ENCODE assay signal across 1 cellular context in the genomic region with DNA sequence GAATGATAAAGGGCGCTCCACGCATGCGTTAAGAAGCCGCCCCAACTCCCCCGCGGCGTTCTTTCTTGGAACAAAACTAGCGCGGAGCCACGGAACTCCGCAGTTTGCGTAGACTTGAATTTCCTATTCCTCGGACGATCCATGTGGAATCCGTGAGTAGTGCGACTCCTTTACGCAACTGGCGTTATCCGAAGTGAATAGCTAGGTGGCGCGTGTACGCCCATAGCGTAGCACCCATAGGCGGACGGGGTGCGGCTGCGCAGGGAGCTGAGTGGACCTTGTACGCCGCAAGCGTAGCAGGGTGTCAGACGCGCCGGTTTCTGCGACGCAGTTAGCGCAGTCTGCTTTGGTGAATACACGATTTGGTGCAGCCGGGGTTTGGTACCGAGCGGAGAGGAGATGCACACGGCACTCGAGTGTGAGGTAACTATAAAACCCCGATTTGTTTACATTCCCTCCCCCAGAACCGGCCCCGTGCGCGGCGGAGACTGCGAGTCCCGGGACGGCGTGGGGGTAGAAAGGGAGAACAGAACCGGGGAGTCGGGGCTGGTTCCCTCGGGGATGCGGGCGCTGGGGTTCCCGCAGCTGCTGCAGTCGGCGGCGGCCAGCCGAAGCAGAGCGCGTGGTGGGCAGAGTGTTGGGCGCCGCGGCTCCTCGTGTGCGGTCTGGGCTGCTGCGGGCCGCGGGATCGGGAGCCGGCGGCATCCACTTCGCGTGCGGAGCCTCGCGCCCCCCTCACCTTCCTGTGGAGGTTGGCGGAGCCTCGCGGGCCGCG.
A peak's percentile ranks its signal among the peaks of the same experiment; 100 is the strongest.
TF ChIP-seq lines count a peak whose summit lies in the region.

A gene with protein sequence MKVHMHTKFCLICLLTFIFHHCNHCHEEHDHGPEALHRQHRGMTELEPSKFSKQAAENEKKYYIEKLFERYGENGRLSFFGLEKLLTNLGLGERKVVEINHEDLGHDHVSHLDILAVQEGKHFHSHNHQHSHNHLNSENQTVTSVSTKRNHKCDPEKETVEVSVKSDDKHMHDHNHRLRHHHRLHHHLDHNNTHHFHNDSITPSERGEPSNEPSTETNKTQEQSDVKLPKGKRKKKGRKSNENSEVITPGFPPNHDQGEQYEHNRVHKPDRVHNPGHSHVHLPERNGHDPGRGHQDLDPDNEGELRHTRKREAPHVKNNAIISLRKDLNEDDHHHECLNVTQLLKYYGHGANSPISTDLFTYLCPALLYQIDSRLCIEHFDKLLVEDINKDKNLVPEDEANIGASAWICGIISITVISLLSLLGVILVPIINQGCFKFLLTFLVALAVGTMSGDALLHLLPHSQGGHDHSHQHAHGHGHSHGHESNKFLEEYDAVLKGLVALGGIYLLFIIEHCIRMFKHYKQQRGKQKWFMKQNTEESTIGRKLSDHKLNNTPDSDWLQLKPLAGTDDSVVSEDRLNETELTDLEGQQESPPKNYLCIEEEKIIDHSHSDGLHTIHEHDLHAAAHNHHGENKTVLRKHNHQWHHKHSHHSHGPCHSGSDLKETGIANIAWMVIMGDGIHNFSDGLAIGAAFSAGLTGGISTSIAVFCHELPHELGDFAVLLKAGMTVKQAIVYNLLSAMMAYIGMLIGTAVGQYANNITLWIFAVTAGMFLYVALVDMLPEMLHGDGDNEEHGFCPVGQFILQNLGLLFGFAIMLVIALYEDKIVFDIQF (plus strand): TSS at position 368 of the 775 bp plus-strand sequence. CDS start 22,817 bp downstream, outside the sequence.

TF ChIP-seq in GM12878, 131 proteins besides CTCF, POLR2A, EP300 and RAD21 (continued from another document and continues in another):
- TF ChIP-seq, protein P1, sequence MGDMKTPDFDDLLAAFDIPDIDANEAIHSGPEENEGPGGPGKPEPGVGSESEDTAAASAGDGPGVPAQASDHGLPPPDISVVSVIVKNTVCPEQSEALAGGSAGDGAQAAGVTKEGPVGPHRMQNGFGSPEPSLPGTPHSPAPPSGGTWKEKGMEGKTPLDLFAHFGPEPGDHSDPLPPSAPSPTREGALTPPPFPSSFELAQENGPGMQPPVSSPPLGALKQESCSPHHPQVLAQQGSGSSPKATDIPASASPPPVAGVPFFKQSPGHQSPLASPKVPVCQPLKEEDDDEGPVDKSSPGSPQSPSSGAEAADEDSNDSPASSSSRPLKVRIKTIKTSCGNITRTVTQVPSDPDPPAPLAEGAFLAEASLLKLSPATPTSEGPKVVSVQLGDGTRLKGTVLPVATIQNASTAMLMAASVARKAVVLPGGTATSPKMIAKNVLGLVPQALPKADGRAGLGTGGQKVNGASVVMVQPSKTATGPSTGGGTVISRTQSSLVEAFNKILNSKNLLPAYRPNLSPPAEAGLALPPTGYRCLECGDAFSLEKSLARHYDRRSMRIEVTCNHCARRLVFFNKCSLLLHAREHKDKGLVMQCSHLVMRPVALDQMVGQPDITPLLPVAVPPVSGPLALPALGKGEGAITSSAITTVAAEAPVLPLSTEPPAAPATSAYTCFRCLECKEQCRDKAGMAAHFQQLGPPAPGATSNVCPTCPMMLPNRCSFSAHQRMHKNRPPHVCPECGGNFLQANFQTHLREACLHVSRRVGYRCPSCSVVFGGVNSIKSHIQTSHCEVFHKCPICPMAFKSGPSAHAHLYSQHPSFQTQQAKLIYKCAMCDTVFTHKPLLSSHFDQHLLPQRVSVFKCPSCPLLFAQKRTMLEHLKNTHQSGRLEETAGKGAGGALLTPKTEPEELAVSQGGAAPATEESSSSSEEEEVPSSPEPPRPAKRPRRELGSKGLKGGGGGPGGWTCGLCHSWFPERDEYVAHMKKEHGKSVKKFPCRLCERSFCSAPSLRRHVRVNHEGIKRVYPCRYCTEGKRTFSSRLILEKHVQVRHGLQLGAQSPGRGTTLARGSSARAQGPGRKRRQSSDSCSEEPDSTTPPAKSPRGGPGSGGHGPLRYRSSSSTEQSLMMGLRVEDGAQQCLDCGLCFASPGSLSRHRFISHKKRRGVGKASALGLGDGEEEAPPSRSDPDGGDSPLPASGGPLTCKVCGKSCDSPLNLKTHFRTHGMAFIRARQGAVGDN (IDR thresholded peaks at IDR 0.05), result peak; percentile 73
- TF ChIP-seq SMC3 (IDR thresholded peaks at IDR 0.05; ENCODE audit: borderline replicate concordance, low read length) (no peak; the same call in 1 of the 2 replicates), SP1 (IDR thresholded peaks at IDR 0.05; ENCODE audit: low read depth, low read length) (no peak), SRF (IDR thresholded peaks at IDR 0.05; ENCODE audit: low read depth in 2 of 2, low read length in 2 of 2) (no peak), CBFB (IDR thresholded peaks at IDR 0.05; ENCODE audit: low read depth) (peak; percentile 71; the same call in 1 of the 2 replicates), KLF5 (IDR thresholded peaks at IDR 0.05; ENCODE audit: partially characterized antibody) (peak; percentile 39), SMARCA5 (IDR thresholded peaks at IDR 0.05) (peak; percentile 88), TARDBP (IDR thresholded peaks at IDR 0.05; ENCODE audit: borderline replicate concordance) (no peak), GABPA (IDR thresholded peaks at IDR 0.05; ENCODE audit: low read depth) (no peak), NR2F1 (conservative IDR thresholded peaks at IDR 0.05) (no peak), RB1 (IDR thresholded peaks at IDR 0.05; ENCODE audit: borderline replicate concordance) (no peak; the same call in 1 of the 2 replicates), CEBPB (IDR thresholded peaks at IDR 0.05; ENCODE audit: borderline replicate concordance in 1 of 2, low read depth in 2 of 2, low read length in 2 of 2) (no peak), SIX5 (IDR thresholded peaks at IDR 0.05; ENCODE audit: low read depth, low read length, severe bottlenecking) (peak; percentile 35), ZBED1 (IDR thresholded peaks at IDR 0.05; ENCODE audit: borderline replicate concordance) (no peak), ETV6 (conservative IDR thresholded peaks at IDR 0.05 in 1 of 2, IDR thresholded peaks at IDR 0.05 in 1 of 2; ENCODE audit: borderline replicate concordance in 1 of 2, low read depth in 1 of 2) (no peak), PAX5 (IDR thresholded peaks at IDR 0.05; ENCODE audit: borderline replicate concordance, low read depth, low read length) (no peak), NR2C2 (IDR thresholded peaks at IDR 0.05; ENCODE audit: borderline replicate concordance, control insufficient read depth, insufficient read length, low read depth) (no peak), ZNF207 (IDR thresholded peaks at IDR 0.05; ENCODE audit: borderline replicate concordance) (peak; percentile 79; the same call in 1 of the 2 replicates), SMAD5 (IDR thresholded peaks at IDR 0.05; ENCODE audit: low read depth) (peak; percentile 87; the same call in 1 of the 2 replicates), BMI1 (IDR thresholded peaks at IDR 0.05; ENCODE audit: borderline replicate concordance) (no peak), ZNF274 (IDR thresholded peaks at IDR 0.05; ENCODE audit: insufficient read depth, insufficient read length) (no peak), IRF4 (IDR thresholded peaks at IDR 0.05; ENCODE audit: low read depth, low read length) (no peak), RFX5 (IDR thresholded peaks at IDR 0.05; ENCODE audit: low read depth, low read length) (no peak), HDGF (IDR thresholded peaks at IDR 0.05) (0 out of 2 replicates have a peak, but pooled peaks have one; percentile 74), ASH2L (IDR thresholded peaks at IDR 0.05; ENCODE audit: borderline replicate concordance, low read depth) (no peak)
- TF ChIP-seq, protein P2, sequence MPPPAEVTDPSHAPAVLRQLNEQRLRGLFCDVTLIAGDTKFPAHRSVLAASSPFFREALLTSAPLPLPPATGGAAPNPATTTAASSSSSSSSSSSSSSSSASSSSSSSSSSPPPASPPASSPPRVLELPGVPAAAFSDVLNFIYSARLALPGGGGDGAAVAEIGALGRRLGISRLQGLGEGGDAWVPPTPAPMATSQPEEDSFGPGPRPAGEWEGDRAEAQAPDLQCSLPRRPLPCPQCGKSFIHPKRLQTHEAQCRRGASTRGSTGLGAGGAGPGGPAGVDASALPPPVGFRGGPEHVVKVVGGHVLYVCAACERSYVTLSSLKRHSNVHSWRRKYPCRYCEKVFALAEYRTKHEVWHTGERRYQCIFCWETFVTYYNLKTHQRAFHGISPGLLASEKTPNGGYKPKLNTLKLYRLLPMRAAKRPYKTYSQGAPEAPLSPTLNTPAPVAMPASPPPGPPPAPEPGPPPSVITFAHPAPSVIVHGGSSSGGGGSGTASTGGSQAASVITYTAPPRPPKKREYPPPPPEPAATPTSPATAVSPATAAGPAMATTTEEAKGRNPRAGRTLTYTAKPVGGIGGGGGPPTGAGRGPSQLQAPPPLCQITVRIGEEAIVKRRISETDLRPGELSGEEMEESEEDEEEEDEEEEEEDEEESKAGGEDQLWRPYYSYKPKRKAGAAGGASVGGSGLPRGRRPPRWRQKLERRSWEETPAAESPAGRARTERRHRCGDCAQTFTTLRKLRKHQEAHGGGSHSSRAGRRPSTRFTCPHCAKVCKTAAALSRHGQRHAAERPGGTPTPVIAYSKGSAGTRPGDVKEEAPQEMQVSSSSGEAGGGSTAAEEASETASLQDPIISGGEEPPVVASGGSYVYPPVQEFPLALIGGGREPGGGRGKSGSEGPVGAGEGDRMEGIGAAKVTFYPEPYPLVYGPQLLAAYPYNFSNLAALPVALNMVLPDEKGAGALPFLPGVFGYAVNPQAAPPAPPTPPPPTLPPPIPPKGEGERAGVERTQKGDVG (CRISPR knock-in tag; IDR thresholded peaks at IDR 0.05), result no peak
- TF ChIP-seq, protein P3, sequence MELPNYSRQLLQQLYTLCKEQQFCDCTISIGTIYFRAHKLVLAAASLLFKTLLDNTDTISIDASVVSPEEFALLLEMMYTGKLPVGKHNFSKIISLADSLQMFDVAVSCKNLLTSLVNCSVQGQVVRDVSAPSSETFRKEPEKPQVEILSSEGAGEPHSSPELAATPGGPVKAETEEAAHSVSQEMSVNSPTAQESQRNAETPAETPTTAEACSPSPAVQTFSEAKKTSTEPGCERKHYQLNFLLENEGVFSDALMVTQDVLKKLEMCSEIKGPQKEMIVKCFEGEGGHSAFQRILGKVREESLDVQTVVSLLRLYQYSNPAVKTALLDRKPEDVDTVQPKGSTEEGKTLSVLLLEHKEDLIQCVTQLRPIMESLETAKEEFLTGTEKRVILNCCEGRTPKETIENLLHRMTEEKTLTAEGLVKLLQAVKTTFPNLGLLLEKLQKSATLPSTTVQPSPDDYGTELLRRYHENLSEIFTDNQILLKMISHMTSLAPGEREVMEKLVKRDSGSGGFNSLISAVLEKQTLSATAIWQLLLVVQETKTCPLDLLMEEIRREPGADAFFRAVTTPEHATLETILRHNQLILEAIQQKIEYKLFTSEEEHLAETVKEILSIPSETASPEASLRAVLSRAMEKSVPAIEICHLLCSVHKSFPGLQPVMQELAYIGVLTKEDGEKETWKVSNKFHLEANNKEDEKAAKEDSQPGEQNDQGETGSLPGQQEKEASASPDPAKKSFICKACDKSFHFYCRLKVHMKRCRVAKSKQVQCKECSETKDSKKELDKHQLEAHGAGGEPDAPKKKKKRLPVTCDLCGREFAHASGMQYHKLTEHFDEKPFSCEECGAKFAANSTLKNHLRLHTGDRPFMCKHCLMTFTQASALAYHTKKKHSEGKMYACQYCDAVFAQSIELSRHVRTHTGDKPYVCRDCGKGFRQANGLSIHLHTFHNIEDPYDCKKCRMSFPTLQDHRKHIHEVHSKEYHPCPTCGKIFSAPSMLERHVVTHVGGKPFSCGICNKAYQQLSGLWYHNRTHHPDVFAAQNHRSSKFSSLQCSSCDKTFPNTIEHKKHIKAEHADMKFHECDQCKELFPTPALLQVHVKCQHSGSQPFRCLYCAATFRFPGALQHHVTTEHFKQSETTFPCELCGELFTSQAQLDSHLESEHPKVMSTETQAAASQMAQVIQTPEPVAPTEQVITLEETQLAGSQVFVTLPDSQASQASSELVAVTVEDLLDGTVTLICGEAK (IDR thresholded peaks at IDR 0.05; ENCODE audit: borderline replicate concordance), result no peak
- TF ChIP-seq, protein P4, sequence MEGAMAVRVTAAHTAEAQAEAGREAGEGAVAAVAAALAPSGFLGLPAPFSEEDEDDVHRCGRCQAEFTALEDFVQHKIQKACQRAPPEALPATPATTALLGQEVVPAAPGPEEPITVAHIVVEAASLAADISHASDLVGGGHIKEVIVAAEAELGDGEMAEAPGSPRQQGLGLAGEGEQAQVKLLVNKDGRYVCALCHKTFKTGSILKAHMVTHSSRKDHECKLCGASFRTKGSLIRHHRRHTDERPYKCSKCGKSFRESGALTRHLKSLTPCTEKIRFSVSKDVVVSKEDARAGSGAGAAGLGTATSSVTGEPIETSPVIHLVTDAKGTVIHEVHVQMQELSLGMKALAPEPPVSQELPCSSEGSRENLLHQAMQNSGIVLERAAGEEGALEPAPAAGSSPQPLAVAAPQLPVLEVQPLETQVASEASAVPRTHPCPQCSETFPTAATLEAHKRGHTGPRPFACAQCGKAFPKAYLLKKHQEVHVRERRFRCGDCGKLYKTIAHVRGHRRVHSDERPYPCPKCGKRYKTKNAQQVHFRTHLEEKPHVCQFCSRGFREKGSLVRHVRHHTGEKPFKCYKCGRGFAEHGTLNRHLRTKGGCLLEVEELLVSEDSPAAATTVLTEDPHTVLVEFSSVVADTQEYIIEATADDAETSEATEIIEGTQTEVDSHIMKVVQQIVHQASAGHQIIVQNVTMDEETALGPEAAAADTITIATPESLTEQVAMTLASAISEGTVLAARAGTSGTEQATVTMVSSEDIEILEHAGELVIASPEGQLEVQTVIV (IDR thresholded peaks at IDR 0.05; ENCODE audit: borderline replicate concordance, partially characterized antibody), result no peak
- TF ChIP-seq, protein P5, sequence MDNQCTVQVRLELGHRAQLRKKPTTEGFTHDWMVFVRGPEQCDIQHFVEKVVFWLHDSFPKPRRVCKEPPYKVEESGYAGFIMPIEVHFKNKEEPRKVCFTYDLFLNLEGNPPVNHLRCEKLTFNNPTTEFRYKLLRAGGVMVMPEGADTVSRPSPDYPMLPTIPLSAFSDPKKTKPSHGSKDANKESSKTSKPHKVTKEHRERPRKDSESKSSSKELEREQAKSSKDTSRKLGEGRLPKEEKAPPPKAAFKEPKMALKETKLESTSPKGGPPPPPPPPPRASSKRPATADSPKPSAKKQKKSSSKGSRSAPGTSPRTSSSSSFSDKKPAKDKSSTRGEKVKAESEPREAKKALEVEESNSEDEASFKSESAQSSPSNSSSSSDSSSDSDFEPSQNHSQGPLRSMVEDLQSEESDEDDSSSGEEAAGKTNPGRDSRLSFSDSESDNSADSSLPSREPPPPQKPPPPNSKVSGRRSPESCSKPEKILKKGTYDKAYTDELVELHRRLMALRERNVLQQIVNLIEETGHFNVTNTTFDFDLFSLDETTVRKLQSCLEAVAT (IDR thresholded peaks at IDR 0.05), result peak; percentile 17
- TF ChIP-seq, protein P6, sequence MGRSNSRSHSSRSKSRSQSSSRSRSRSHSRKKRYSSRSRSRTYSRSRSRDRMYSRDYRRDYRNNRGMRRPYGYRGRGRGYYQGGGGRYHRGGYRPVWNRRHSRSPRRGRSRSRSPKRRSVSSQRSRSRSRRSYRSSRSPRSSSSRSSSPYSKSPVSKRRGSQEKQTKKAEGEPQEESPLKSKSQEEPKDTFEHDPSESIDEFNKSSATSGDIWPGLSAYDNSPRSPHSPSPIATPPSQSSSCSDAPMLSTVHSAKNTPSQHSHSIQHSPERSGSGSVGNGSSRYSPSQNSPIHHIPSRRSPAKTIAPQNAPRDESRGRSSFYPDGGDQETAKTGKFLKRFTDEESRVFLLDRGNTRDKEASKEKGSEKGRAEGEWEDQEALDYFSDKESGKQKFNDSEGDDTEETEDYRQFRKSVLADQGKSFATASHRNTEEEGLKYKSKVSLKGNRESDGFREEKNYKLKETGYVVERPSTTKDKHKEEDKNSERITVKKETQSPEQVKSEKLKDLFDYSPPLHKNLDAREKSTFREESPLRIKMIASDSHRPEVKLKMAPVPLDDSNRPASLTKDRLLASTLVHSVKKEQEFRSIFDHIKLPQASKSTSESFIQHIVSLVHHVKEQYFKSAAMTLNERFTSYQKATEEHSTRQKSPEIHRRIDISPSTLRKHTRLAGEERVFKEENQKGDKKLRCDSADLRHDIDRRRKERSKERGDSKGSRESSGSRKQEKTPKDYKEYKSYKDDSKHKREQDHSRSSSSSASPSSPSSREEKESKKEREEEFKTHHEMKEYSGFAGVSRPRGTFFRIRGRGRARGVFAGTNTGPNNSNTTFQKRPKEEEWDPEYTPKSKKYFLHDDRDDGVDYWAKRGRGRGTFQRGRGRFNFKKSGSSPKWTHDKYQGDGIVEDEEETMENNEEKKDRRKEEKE (IDR thresholded peaks at IDR 0.05), result no peak
